In genomic region chr1:207102146-207102545, GRCh38 we compare ENCODE assay signal across 2 cellular contexts.
TF ChIP-seq lines count a peak whose summit lies in the region.

No MANE protein-coding gene starts in this region.

TF ChIP-seq in K562, 482 proteins besides CTCF, POLR2A, EP300 and RAD21:
- TF ChIP-seq THRB (CRISPR knock-in tag; conservative IDR thresholded peaks at IDR 0.05) (no peak), DACH1 (IDR thresholded peaks at IDR 0.05; ENCODE audit: partially characterized antibody) (no peak), MTA1 (IDR thresholded peaks at IDR 0.05; ENCODE audit: borderline replicate concordance) (no peak)
TF ChIP-seq in K562: peak in this region for 0.

TF ChIP-seq in HEK293T, 16 proteins besides CTCF, POLR2A, EP300 and RAD21:
- TF ChIP-seq ARNT (IDR thresholded peaks at IDR 0.05) (no peak), PKNOX1 (IDR thresholded peaks at IDR 0.05) (no peak), BHLHE40 (IDR thresholded peaks at IDR 0.05; ENCODE audit: borderline replicate concordance) (no peak), FOXM1 (IDR thresholded peaks at IDR 0.05; ENCODE audit: borderline replicate concordance) (no peak), FOXK2 (IDR thresholded peaks at IDR 0.05) (no peak), ZNF384 (IDR thresholded peaks at IDR 0.05) (no peak), SP1 (IDR thresholded peaks at IDR 0.05) (no peak), NFRKB (IDR thresholded peaks at IDR 0.05) (no peak), SUZ12 (IDR thresholded peaks at IDR 0.05) (no peak), TARDBP (IDR thresholded peaks at IDR 0.05) (no peak), HDGF (IDR thresholded peaks at IDR 0.05; ENCODE audit: borderline replicate concordance) (no peak), CTBP1 (IDR thresholded peaks at IDR 0.05; ENCODE audit: borderline replicate concordance) (no peak), L3MBTL2 (conservative IDR thresholded peaks at IDR 0.05) (no peak), FOXA1 (IDR thresholded peaks at IDR 0.05) (no peak), LEF1 (IDR thresholded peaks at IDR 0.05; ENCODE audit: borderline replicate concordance) (no peak), ELF4 (IDR thresholded peaks at IDR 0.05) (no peak)
